Comparison of ENCODE assay signal across 18 cellular contexts in genomic region chr3:183281126-183281797, GRCh38. TPM values are rescaled to one million over a fixed set of nuclear protein-coding genes. Genes with fewer than 3 reads are reported as not detected.
DNase-seq lines count a peak whose midpoint lies in the region; ATAC-seq and TF ChIP-seq lines count a peak whose summit lies in the region.
"Had no signal": no experiment of that assay in that cellular context is flagged by ENCODE, and none has a peak within 500 bp of the region (broad histone marks: within the 10 kb centered on the region; RNA-seq: fewer than 3 reads in every experiment).

No MANE protein-coding gene starts in this region.

- POLR2A ChIA-PET in WTC11 (lab: Charles Lee): interaction anchor here (0.7 to 0.8 kb wide), 3 partner anchors 27 to 1201 kb away, joined by 3 to 4 read pairs (median 4); no protein-coding TSS in a partner anchor

- H3K9me3 ChIP-seq in HAP-1: no peaks in the 10 kb centered on the region
- H3K9me3 ChIP-seq: BLaER1 treated with 17β-estradiol and CSF1 and Interleukin-3, amounts not matched to agents 10 nM and 100 nM; SJCRH30 had no signal

- no peak overlapping the region for H2AFZ ChIP-seq in GM23338

- H3K27me3 ChIP-seq in GM23338 (ENCODE audit: insufficient read depth) (no peaks in the 10 kb centered on the region), HAP-1 (ENCODE audit: low read depth) (no peaks in the 10 kb centered on the region)
- H3K27me3 ChIP-seq: BLaER1 treated with 17β-estradiol and CSF1 and Interleukin-3, amounts not matched to agents 10 nM and 100 nM; SJCRH30 had no signal

- no peaks in the 10 kb centered on the region for H3K79me2 ChIP-seq in GM23338 (replicated peaks; ENCODE audit: insufficient read depth)

- DNase-seq in GM23338 (ENCODE audit: low spot score) (no peak), LHCN-M2 (ENCODE audit: low read depth) (peak; percentile 52), WTC11 (ENCODE audit: low spot score) (no peak), islet precursor cell (peak; percentile 60), foreskin melanocyte (no peak), HAP-1 (ENCODE audit: low spot score in 2 of 2) (no peak)
- DNase-seq: CD8-positive, alpha-beta T cell; DMS53; KBM-7; NCI-H345; NCI-H524 treated with DMSO at 0.1 percent for 48 hours; PC-3 had no signal

- H3K4me2 ChIP-seq in GM23338: no peak overlapping the region; the same call in 1 of the 2 replicates

- no peaks in the 10 kb centered on the region for H3K27me3 Mint-ChIP-seq in GM23338 (ENCODE audit: insufficient read depth, low read depth, poor library complexity)
- no peaks in the 10 kb centered on the region for H3K27me3 Mint-ChIP-seq in WTC11 (ENCODE audit: low read depth)

- TF ChIP-seq CTCF in GM23338 (conservative IDR thresholded peaks at IDR 0.05; ENCODE audit: low read depth in 2 of 2): no peak
- no peak for TF ChIP-seq CTCF in WTC11 (IDR thresholded peaks at IDR 0.05)

- H3K27ac ChIP-seq in GM23338 (ENCODE audit: low read depth): no peak overlapping the region
- H3K27ac ChIP-seq: BLaER1 treated with 17β-estradiol and CSF1 and Interleukin-3, amounts not matched to agents 10 nM and 100 nM; SJCRH30 had no signal

- no peaks in the 10 kb centered on the region for H3K9me3 Mint-ChIP-seq in GM23338
- H3K9me3 Mint-ChIP-seq in WTC11: no peaks in the 10 kb centered on the region
- H3K9me3 Mint-ChIP-seq: CD8-positive, alpha-beta T cell had no signal

- in situ Hi-C loops in HAP-1 (cut with MboI; ENCODE audit: low sequenced_read_pairs): no loop called here

- no peaks in the 10 kb centered on the region for H3F3A ChIP-seq in GM23338 (replicated peaks; ENCODE audit: low read depth)

- H3K36me3 Mint-ChIP-seq in GM23338 (ENCODE audit: low read depth) (peaks cover 3% of the 10 kb centered on the region; the same call in 1 of the 3 replicates), WTC11 (no peaks in the 10 kb centered on the region)
- H3K36me3 Mint-ChIP-seq: CD8-positive, alpha-beta T cell had no signal

- no peaks in the 10 kb centered on the region for H3K9me2 ChIP-seq in GM23338 (ENCODE audit: insufficient read depth)

- H3K27ac Mint-ChIP-seq in GM23338 (peak overlapping the region; percentile 38), WTC11 (peak overlapping the region; percentile 83)
- H3K27ac Mint-ChIP-seq: CD8-positive, alpha-beta T cell had no signal

- H3K4me3 Mint-ChIP-seq in GM23338 (no peak overlapping the region), WTC11 (no peak overlapping the region)
- H3K4me3 Mint-ChIP-seq: CD8-positive, alpha-beta T cell had no signal

- peak; percentile 47; the same call in 2 of the 3 replicates for ATAC-seq in GM23338
- no peak for ATAC-seq in WTC11
- no peak for ATAC-seq in HG03520 (IDR thresholded peaks at IDR 0.05; ENCODE audit: unreplicated experiment)
- ATAC-seq in HG03196 (IDR thresholded peaks at IDR 0.05; ENCODE audit: unreplicated experiment): no peak
- ATAC-seq: CD8-positive, alpha-beta T cell; HCT116; HepG2; PC-3 had no signal

- peaks cover 8% of the 10 kb centered on the region; the same call in 1 of the 2 replicates for H3K4me1 ChIP-seq in GM23338 (ENCODE audit: insufficient read depth)
- no peaks in the 10 kb centered on the region for H3K4me1 ChIP-seq in HAP-1

- H3K4me1 Mint-ChIP-seq in GM23338: peaks cover 7% of the 10 kb centered on the region
- H3K4me1 Mint-ChIP-seq in WTC11: peaks cover 7% of the 10 kb centered on the region

- H3K4me3 ChIP-seq in GM23338: no peak overlapping the region
- no peak overlapping the region for H3K4me3 ChIP-seq in HAP-1
- H3K4me3 ChIP-seq: BLaER1 treated with 17β-estradiol and CSF1 and Interleukin-3, amounts not matched to agents 10 nM and 100 nM; SJCRH30 had no signal

- H3K36me3 ChIP-seq in GM23338 (ENCODE audit: insufficient read depth): no peaks in the 10 kb centered on the region
- no peaks in the 10 kb centered on the region for H3K36me3 ChIP-seq in HAP-1 (replicated peaks)
- H3K36me3 ChIP-seq: BLaER1 treated with 17β-estradiol and CSF1 and Interleukin-3, amounts not matched to agents 10 nM and 100 nM; SJCRH30 had no signal

- CTCF ChIA-PET in WTC11 (lab: Charles Lee): interaction anchor here (0.5 to 1.9 kb wide), 2 partner anchors 101 to 114 kb away, joined by 3 to 7 read pairs; no protein-coding TSS in a partner anchor

- no peaks in the 10 kb centered on the region for H4K20me1 ChIP-seq in GM23338 (replicated peaks; ENCODE audit: insufficient read depth)
- H4K20me1 ChIP-seq: BLaER1 treated with 17β-estradiol and CSF1 and Interleukin-3, amounts not matched to agents 10 nM and 100 nM had no signal

TF ChIP-seq in GM23338, 12 proteins besides CTCF, POLR2A, EP300 and RAD21 (continues in another document):
- no peak for TF ChIP-seq ZNF114 (CRISPR knock-in tag; IDR thresholded peaks at IDR 0.05)

TF ChIP-seq in WTC11, 78 proteins besides CTCF, POLR2A, EP300 and RAD21:
- TF ChIP-seq ZMAT4 (CRISPR knock-in tag; IDR thresholded peaks at IDR 0.05) (no peak), FOXP1 (CRISPR knock-in tag; IDR thresholded peaks at IDR 0.05; ENCODE audit: borderline replicate concordance) (no peak), NFYB (CRISPR knock-in tag; conservative IDR thresholded peaks at IDR 0.05; ENCODE audit: low read depth) (no peak), RORB (CRISPR knock-in tag; IDR thresholded peaks at IDR 0.05) (no peak), HMGXB4 (CRISPR knock-in tag; IDR thresholded peaks at IDR 0.05) (no peak), USF1 (CRISPR knock-in tag; IDR thresholded peaks at IDR 0.05) (no peak), FOXJ3 (CRISPR knock-in tag; IDR thresholded peaks at IDR 0.05; ENCODE audit: borderline replicate concordance) (no peak), ZNF671 (CRISPR knock-in tag; IDR thresholded peaks at IDR 0.05) (no peak), ESRRA (CRISPR knock-in tag; IDR thresholded peaks at IDR 0.05; ENCODE audit: borderline replicate concordance) (no peak)
- TF ChIP-seq, protein P1, sequence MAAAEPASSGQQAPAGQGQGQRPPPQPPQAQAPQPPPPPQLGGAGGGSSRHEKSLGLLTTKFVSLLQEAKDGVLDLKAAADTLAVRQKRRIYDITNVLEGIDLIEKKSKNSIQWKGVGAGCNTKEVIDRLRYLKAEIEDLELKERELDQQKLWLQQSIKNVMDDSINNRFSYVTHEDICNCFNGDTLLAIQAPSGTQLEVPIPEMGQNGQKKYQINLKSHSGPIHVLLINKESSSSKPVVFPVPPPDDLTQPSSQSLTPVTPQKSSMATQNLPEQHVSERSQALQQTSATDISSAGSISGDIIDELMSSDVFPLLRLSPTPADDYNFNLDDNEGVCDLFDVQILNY (CRISPR knock-in tag; IDR thresholded peaks at IDR 0.05): no peak
- TF ChIP-seq, protein P2, sequence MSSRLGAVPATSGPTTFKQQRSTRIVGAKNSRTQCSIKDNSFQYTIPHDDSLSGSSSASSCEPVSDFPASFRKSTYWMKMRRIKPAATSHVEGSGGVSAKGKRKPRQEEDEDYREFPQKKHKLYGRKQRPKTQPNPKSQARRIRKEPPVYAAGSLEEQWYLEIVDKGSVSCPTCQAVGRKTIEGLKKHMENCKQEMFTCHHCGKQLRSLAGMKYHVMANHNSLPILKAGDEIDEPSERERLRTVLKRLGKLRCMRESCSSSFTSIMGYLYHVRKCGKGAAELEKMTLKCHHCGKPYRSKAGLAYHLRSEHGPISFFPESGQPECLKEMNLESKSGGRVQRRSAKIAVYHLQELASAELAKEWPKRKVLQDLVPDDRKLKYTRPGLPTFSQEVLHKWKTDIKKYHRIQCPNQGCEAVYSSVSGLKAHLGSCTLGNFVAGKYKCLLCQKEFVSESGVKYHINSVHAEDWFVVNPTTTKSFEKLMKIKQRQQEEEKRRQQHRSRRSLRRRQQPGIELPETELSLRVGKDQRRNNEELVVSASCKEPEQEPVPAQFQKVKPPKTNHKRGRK (CRISPR knock-in tag; IDR thresholded peaks at IDR 0.05; ENCODE audit: borderline replicate concordance): no peak

RNA-seq across cellular contexts. Expression of gene B3GNT5, which starts 28.2 kb away (rescaled TPM):
- 3.9 and 4.9 TPM in 2 replicates for total RNA-seq in GM23338 (2014; rRNA removed; shearing (Covaris generic))
- 5.1 and 6.4 TPM in 2 replicates for polyA plus RNA-seq in GM23338 (2016; fragmentation: Nextera tagmentation; extraction: Ambion mirVana)
- total RNA-seq in LHCN-M2 (2014; rRNA removed): 42.1 and 52.6 TPM in 2 replicates
- polyA plus RNA-seq in LHCN-M2 (2012): 5.9 TPM
- 6.8 to 7.7 TPM (median 7.3 TPM) in 3 replicates for total RNA-seq in WTC11 (2021)
- total RNA-seq: HepG2 had no signal
- polyA plus RNA-seq: HepG2 had no signal

Comparison
In these comparisons a context has a peak if more than half of its experiments do, and no peak if none do; other contexts are left out.
1. DNase-seq: peak in LHCN-M2 (single experiment) and islet precursor cell (single experiment); none in GM23338 (single experiment), WTC11 (single experiment), foreskin melanocyte (single experiment) and HAP-1 (0 of 2).